ENCODE assay signal across 23 cellular contexts in the genomic region with DNA sequence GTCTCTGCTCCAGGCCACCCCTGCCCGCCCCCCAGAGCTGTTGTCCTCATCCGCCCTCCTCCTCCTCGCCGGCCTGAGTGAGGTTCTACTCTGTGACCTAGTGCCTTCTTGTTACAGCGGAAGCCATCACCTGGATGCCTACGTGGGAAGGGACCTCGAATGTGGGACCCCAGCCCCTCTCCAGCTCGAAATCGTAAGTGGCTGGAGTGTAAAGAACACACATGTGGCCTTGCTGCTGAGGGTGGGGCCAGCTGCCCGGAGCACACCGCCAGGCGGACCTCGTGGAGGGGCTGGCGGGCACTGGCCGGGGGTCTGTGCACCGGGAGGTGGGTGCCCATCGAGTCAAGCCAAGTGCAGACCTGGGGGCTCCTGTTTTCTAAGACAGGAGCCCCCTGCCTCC. TPM values are rescaled to one million over a fixed set of nuclear protein-coding genes. Genes with fewer than 3 reads are reported as not detected.
DNase-seq lines count a peak whose midpoint lies in the region; ATAC-seq and TF ChIP-seq lines count a peak whose summit lies in the region.
"Had no signal": no experiment of that assay in that cellular context is flagged by ENCODE, and none has a peak within 500 bp of the region (broad histone marks: within the 10 kb centered on the region; RNA-seq: fewer than 3 reads in every experiment).

No MANE protein-coding gene starts in this region.

- no peak overlapping the region for H3K23ac ChIP-seq in mesenchymal stem cell (ENCODE audit: low read length in 2 of 2)

- peak overlapping the region; percentile 12 for H2BK15ac ChIP-seq in mesenchymal stem cell (ENCODE audit: low read depth, poor library complexity, severe bottlenecking)

- H3K27me3 ChIP-seq in left ventricle myocardium inferior (ENCODE audit: low read depth) (peaks cover 56% of the 10 kb centered on the region), mesenchymal stem cell (ENCODE audit: control insufficient read depth in 1 of 2, insufficient read depth in 1 of 2, low read length in 2 of 2) (no peaks in the 10 kb centered on the region), SK-N-SH (ENCODE audit: insufficient read depth) (no peaks in the 10 kb centered on the region), MG63 (no peaks in the 10 kb centered on the region)
- H3K27me3 ChIP-seq: BLaER1 had no signal

- H3K79me1 ChIP-seq in mesenchymal stem cell (replicated peaks; ENCODE audit: low read length, poor library complexity, severe bottlenecking): no peaks in the 10 kb centered on the region

- no peak overlapping the region for H2AK5ac ChIP-seq in mesenchymal stem cell (ENCODE audit: low read length, severe bottlenecking)

- H3K9me3 ChIP-seq in left ventricle myocardium inferior (replicated peaks) (no peaks in the 10 kb centered on the region), mesenchymal stem cell (ENCODE audit: control insufficient read depth, low read length) (no peaks in the 10 kb centered on the region), SK-N-SH (no peaks in the 10 kb centered on the region), MG63 (no peaks in the 10 kb centered on the region)
- H3K9me3 ChIP-seq: BLaER1 had no signal

- TF ChIP-seq CTCF in left ventricle myocardium inferior (IDR thresholded peaks at IDR 0.05; ENCODE audit: borderline replicate concordance) (no peak), SK-N-SH (IDR thresholded peaks at IDR 0.05) (no peak)

- H3K4me3 ChIP-seq in left ventricle myocardium inferior (no peak overlapping the region), mesenchymal stem cell (ENCODE audit: insufficient read depth in 1 of 2, low read depth in 1 of 2, low read length in 2 of 2) (no peak overlapping the region), SK-N-SH (ENCODE audit: low read depth in 2 of 2, low read length in 1 of 2) (no peak overlapping the region), MG63 (no peak overlapping the region)
- H3K4me3 ChIP-seq: BLaER1 had no signal

- no peak overlapping the region for H3K4ac ChIP-seq in mesenchymal stem cell (ENCODE audit: low read depth in 1 of 2, low read length in 2 of 2)

- intact Hi-C loops in left cardiac atrium (cut with DNase I) (no loop called here), left ventricle myocardium inferior (cut with micrococcal nuclease) (no loop called here), posterior vena cava (cut with DNase I) (no loop called here)

- no peak overlapping the region for H4K8ac ChIP-seq in mesenchymal stem cell (ENCODE audit: low read length)

- H2BK12ac ChIP-seq in mesenchymal stem cell (ENCODE audit: low read length in 2 of 2): peak overlapping the region in 1 of 2 experiments; percentile 40

- H4K91ac ChIP-seq in mesenchymal stem cell (ENCODE audit: low read length): no peak overlapping the region

- H2BK120ac ChIP-seq in mesenchymal stem cell (ENCODE audit: low read depth, low read length): no peak overlapping the region

- no peak overlapping the region for H2BK5ac ChIP-seq in mesenchymal stem cell (ENCODE audit: low read depth, low read length, poor library complexity, severe bottlenecking)

- no peak for ATAC-seq in left cardiac atrium
- ATAC-seq: HCT116 had no signal

- no peaks in the 10 kb centered on the region for H3K79me2 ChIP-seq in SK-N-SH (ENCODE audit: insufficient read depth)

- H3K36me3 ChIP-seq in left ventricle myocardium inferior (no peaks in the 10 kb centered on the region), mesenchymal stem cell (ENCODE audit: control insufficient read depth in 1 of 2, insufficient read depth in 2 of 2, low read depth in 1 of 2, low read length in 2 of 2) (peaks cover 0 to 62% of the 10 kb centered on the region in 2 experiments), SK-N-SH (replicated peaks in 1 of 2; ENCODE audit: control insufficient read depth in 1 of 2, insufficient read depth in 2 of 2, low read length in 1 of 2) (no peaks in the 10 kb centered on the region), MG63 (no peaks in the 10 kb centered on the region)
- H3K36me3 ChIP-seq: BLaER1 had no signal

- CTCF ChIA-PET in SK-N-SH (lab: Yijun Ruan, JAX): no interaction called here

- no peak for TF ChIP-seq RAD21 in SK-N-SH (IDR thresholded peaks at IDR 0.05; ENCODE audit: low read length)

- H2AFZ ChIP-seq in mesenchymal stem cell (ENCODE audit: low read depth, low read length): no peak overlapping the region
- H2AFZ ChIP-seq in SK-N-SH (ENCODE audit: low read depth): no peak overlapping the region

- peak; percentile 3 for DNase-seq in left cardiac atrium
- no peak for DNase-seq in left ventricle myocardium inferior
- no peak for DNase-seq in mesenchymal stem cell
- peak; percentile 73 for DNase-seq in posterior vena cava (ENCODE audit: low spot score)
- DNase-seq in NCI-H146 (lab: John Stamatoyannopoulos, UW): no peak
- DNase-seq in SK-N-SH: no peak
- no peak for DNase-seq in NCI-H2196 (lab: John Stamatoyannopoulos, UW; ENCODE audit: unreplicated experiment)
- no peak for DNase-seq in MG63
- DNase-seq: 8988T; CD4-positive, alpha-beta memory T cell; DMS153; DMS79; GDM1; GOT3; H7; HFFc6 had no signal

- no peaks in the 10 kb centered on the region for H3F3A ChIP-seq in SK-N-SH (replicated peaks; ENCODE audit: insufficient read depth)

- no peaks in the 10 kb centered on the region for H4K20me1 ChIP-seq in SK-N-SH (ENCODE audit: insufficient read depth)
- H4K20me1 ChIP-seq: BLaER1 had no signal

- 94% methylated on average over 17 of the region's 17 CpGs for WGBS in mesenchymal stem cell
- 66% methylated on average over 17 of the region's 17 CpGs for WGBS in SK-N-SH (ENCODE audit: low lambda C conversion rate)

- H3K9me2 ChIP-seq in SK-N-SH: no peaks in the 10 kb centered on the region

- POLR2A ChIA-PET in SK-N-SH (lab: Yijun Ruan, JAX): no interaction called here

- peak overlapping the region in 1 of 2 experiments; percentile 67 for H3K18ac ChIP-seq in mesenchymal stem cell (ENCODE audit: low read depth in 1 of 2, low read length in 2 of 2)

- no peak for TF ChIP-seq EP300 in SK-N-SH (IDR thresholded peaks at IDR 0.05; ENCODE audit: borderline replicate concordance in 1 of 2, low read depth in 1 of 2, low read length in 1 of 2)

- H3K27ac ChIP-seq in left ventricle myocardium inferior (replicated peaks): no peak overlapping the region
- no peak overlapping the region for H3K27ac ChIP-seq in mesenchymal stem cell (ENCODE audit: low read length, poor library complexity, severe bottlenecking)
- H3K27ac ChIP-seq in SK-N-SH (ENCODE audit: low read depth in 2 of 2, low read length in 1 of 2): no peak overlapping the region
- H3K27ac ChIP-seq: BLaER1, HL-60 had no signal

- H3K9ac ChIP-seq in mesenchymal stem cell (ENCODE audit: low read length): no peak overlapping the region
- no peak overlapping the region for H3K9ac ChIP-seq in SK-N-SH
- H3K9ac ChIP-seq: BLaER1 had no signal

- H3K4me2 ChIP-seq in mesenchymal stem cell (ENCODE audit: low read length, poor library complexity, severe bottlenecking) (no peak overlapping the region), SK-N-SH (no peak overlapping the region)
- H3K4me2 ChIP-seq: BLaER1 had no signal

- H3K4me1 ChIP-seq in left ventricle myocardium inferior (no peaks in the 10 kb centered on the region), mesenchymal stem cell (ENCODE audit: control insufficient read depth, insufficient read depth, low read depth, low read length) (peaks cover 7% of the 10 kb centered on the region), SK-N-SH (ENCODE audit: control insufficient read depth in 1 of 2, insufficient read depth in 2 of 2, low read depth in 1 of 2, low read length in 1 of 2) (peaks cover 0 to 23% of the 10 kb centered on the region in 2 experiments; a peak in 1 of 4 replicates)

- H3K14ac ChIP-seq in mesenchymal stem cell (ENCODE audit: low read length in 2 of 2): no peak overlapping the region

TF ChIP-seq in SK-N-SH, 30 proteins besides CTCF, POLR2A, EP300 and RAD21:
- TF ChIP-seq GABPA (IDR thresholded peaks at IDR 0.05; ENCODE audit: low read depth): no peak
- TF ChIP-seq JUND (IDR thresholded peaks at IDR 0.05): no peak
- TF ChIP-seq MXI1 (IDR thresholded peaks at IDR 0.05; ENCODE audit: low read depth, low read length): no peak
- no peak for TF ChIP-seq SIN3A (IDR thresholded peaks at IDR 0.05; ENCODE audit: borderline replicate concordance, low read depth, low read length)
- TF ChIP-seq, protein P1, sequence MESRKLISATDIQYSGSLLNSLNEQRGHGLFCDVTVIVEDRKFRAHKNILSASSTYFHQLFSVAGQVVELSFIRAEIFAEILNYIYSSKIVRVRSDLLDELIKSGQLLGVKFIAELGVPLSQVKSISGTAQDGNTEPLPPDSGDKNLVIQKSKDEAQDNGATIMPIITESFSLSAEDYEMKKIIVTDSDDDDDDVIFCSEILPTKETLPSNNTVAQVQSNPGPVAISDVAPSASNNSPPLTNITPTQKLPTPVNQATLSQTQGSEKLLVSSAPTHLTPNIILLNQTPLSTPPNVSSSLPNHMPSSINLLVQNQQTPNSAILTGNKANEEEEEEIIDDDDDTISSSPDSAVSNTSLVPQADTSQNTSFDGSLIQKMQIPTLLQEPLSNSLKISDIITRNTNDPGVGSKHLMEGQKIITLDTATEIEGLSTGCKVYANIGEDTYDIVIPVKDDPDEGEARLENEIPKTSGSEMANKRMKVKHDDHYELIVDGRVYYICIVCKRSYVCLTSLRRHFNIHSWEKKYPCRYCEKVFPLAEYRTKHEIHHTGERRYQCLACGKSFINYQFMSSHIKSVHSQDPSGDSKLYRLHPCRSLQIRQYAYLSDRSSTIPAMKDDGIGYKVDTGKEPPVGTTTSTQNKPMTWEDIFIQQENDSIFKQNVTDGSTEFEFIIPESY (IDR thresholded peaks at IDR 0.05; ENCODE audit: borderline replicate concordance, low read depth): no peak
- TF ChIP-seq FOXJ3 (CRISPR knock-in tag; IDR thresholded peaks at IDR 0.05): no peak

RNA-seq across cellular contexts. Expression of gene MEG3, which starts 19.4 kb away (rescaled TPM):
- total RNA-seq in left cardiac atrium: 10 to 100 TPM; 24.7 to 26.3 TPM
- 17.5 TPM for total RNA-seq in left ventricle myocardium inferior
- polyA plus RNA-seq in mesenchymal stem cell (2013, experiment 1 of 2): 0.12 TPM
- 0.01 TPM for polyA plus RNA-seq in mesenchymal stem cell (2013, experiment 2 of 2)
- 10 to 100 TPM; 56.2 to 99.4 TPM for total RNA-seq in posterior vena cava
- polyA plus RNA-seq in SK-N-SH (2012; rRNA removed): not detected in 2 replicates
- not detected in 2 replicates for polyA plus RNA-seq in SK-N-SH (2012; cell fraction: cytosol; rRNA removed)
- not detected in 2 replicates for polyA plus RNA-seq in SK-N-SH (2012; cell fraction: nucleus; rRNA removed)
- total RNA-seq in MG63 (2014; rRNA removed; shearing (Covaris generic); ENCODE audit: low replicate concordance): not detected in 2 replicates
- total RNA-seq: CD4-positive, alpha-beta memory T cell; HT1080 had no signal
- polyA plus RNA-seq: CD14-positive monocyte; CD4-positive, alpha-beta memory T cell had no signal

RNA-seq across cellular contexts. Expression of gene RTL1, which starts 58.2 kb away (rescaled TPM):
- total RNA-seq in left cardiac atrium: not detected
- total RNA-seq in left ventricle myocardium inferior: not detected
- 0.07 TPM for polyA plus RNA-seq in mesenchymal stem cell (2013, experiment 1 of 2)
- polyA plus RNA-seq in mesenchymal stem cell (2013, experiment 2 of 2): 0.04 TPM
- total RNA-seq in posterior vena cava: not detected
- 0.05 and 0.07 TPM in 2 replicates for polyA plus RNA-seq in SK-N-SH (2012; rRNA removed)
- polyA plus RNA-seq in SK-N-SH (2012; cell fraction: cytosol; rRNA removed): 0.06 and 0.09 TPM in 2 replicates
- polyA plus RNA-seq in SK-N-SH (2012; cell fraction: nucleus; rRNA removed): 0.01 and 0.02 TPM in 2 replicates
- not detected in 2 replicates for total RNA-seq in MG63 (2014; rRNA removed; shearing (Covaris generic); ENCODE audit: low replicate concordance)
- total RNA-seq: CD4-positive, alpha-beta memory T cell; Daoy; H7; HFFc6 had no signal
- polyA plus RNA-seq: AG04450; CD14-positive monocyte; CD4-positive, alpha-beta memory T cell had no signal

Comparison
In these comparisons a context has a peak if more than half of its experiments do, and no peak if none do; other contexts are left out.
1. DNase-seq: peak in left cardiac atrium (single experiment) and posterior vena cava (single experiment); none in left ventricle myocardium inferior (single experiment), mesenchymal stem cell (single experiment), NCI-H146 (single experiment), SK-N-SH (single experiment), NCI-H2196 (single experiment) and MG63 (single experiment).
2. RNA of gene MEG3, which starts 19.4 kb away (total RNA-seq): 56.2 to 99.4 TPM in posterior vena cava, 24.7 to 26.3 TPM in left cardiac atrium and 17.5 TPM in left ventricle myocardium inferior (single experiment); not detected in MG63; every median in the first group is over 10 times any median in the second.